Comparison of ENCODE assay signal across 20 cellular contexts in genomic region chr15:74895830-74896229, GRCh38. TPM values are rescaled to one million over a fixed set of nuclear protein-coding genes. Genes with fewer than 3 reads are reported as not detected.
DNase-seq lines count a peak whose midpoint lies in the region; ATAC-seq and TF ChIP-seq lines count a peak whose summit lies in the region.
"Had no signal": no experiment of that assay in that cellular context is flagged by ENCODE, and none has a peak within 500 bp of the region (broad histone marks: within the 10 kb centered on the region; RNA-seq: fewer than 3 reads in every experiment).

No MANE protein-coding gene starts in this region.

- H3K27me3 Mint-ChIP-seq in activated naive CD4-positive, alpha-beta T cell treated with anti-CD3 and anti-CD28 coated beads, Interleukin-2, amount 10 ng/mL, durations not matched to agents 7 days and 5 days: no peaks in the 10 kb centered on the region

- H3K4me1 ChIP-seq in HEK293 (ENCODE audit: control insufficient read depth, insufficient read depth, low read length): no peaks in the 10 kb centered on the region
- H3K4me1 ChIP-seq in mesendoderm (ENCODE audit: control insufficient read depth, low read depth, low read length): no peaks in the 10 kb centered on the region

- H3K27ac ChIP-seq in HEK293 (ENCODE audit: extremely low read depth, low read depth, low read length): no peak overlapping the region
- H3K27ac ChIP-seq in mesendoderm (ENCODE audit: low read depth, low read length): no peak overlapping the region
- H3K27ac ChIP-seq: BLaER1, HL-60 had no signal

- H3K9me3 Mint-ChIP-seq in activated naive CD4-positive, alpha-beta T cell treated with anti-CD3 and anti-CD28 coated beads, Interleukin-2, amount 10 ng/mL, durations not matched to agents 7 days and 5 days: no peaks in the 10 kb centered on the region

- H4K5ac ChIP-seq in mesendoderm (ENCODE audit: low read length): no peak overlapping the region

- H3K4ac ChIP-seq in mesendoderm (ENCODE audit: low read depth, low read length): no peak overlapping the region

- H3K36me3 ChIP-seq in HEK293 (ENCODE audit: control insufficient read depth in 2 of 2, insufficient read depth in 1 of 2, low read length in 2 of 2) (peaks cover 30 to 81% of the 10 kb centered on the region in 2 experiments; a peak in 2 of 3 replicates), mesendoderm (ENCODE audit: control insufficient read depth, insufficient read depth, low read length) (peaks cover 10% of the 10 kb centered on the region)

- H2AK5ac ChIP-seq in mesendoderm (ENCODE audit: low read length): no peak overlapping the region

- H2BK15ac ChIP-seq in mesendoderm (replicated peaks; ENCODE audit: low read depth): no peak overlapping the region

- peak overlapping the region; percentile 77 for H3K27ac Mint-ChIP-seq in activated naive CD4-positive, alpha-beta T cell treated with anti-CD3 and anti-CD28 coated beads, Interleukin-2, amount 10 ng/mL, durations not matched to agents 7 days and 5 days

- no peaks in the 10 kb centered on the region for H3K79me1 ChIP-seq in mesendoderm (ENCODE audit: low read length)

- peaks cover 49% of the 10 kb centered on the region for H3K4me1 Mint-ChIP-seq in activated naive CD4-positive, alpha-beta T cell treated with anti-CD3 and anti-CD28 coated beads, Interleukin-2, amount 10 ng/mL, durations not matched to agents 7 days and 5 days

- ATAC-seq in HG02759 (IDR thresholded peaks at IDR 0.05; ENCODE audit: unreplicated experiment): no peak

- H3K23ac ChIP-seq in mesendoderm (ENCODE audit: low read length): no peak overlapping the region

- peaks cover 63% of the 10 kb centered on the region for H3K36me3 Mint-ChIP-seq in activated naive CD4-positive, alpha-beta T cell treated with anti-CD3 and anti-CD28 coated beads, Interleukin-2, amount 10 ng/mL, durations not matched to agents 7 days and 5 days

- no peak overlapping the region for H3K4me3 ChIP-seq in HEK293 (ENCODE audit: low read depth, low read length)
- H3K4me3 ChIP-seq in mesendoderm (ENCODE audit: low read length): no peak overlapping the region
- H3K4me3 ChIP-seq: BLaER1 had no signal

- H3K4me2 ChIP-seq in mesendoderm (ENCODE audit: low read length): no peak overlapping the region
- H3K4me2 ChIP-seq: BLaER1 had no signal

- CTCF ChIA-PET in activated naive CD4-positive, alpha-beta T cell treated with anti-CD3 and anti-CD28 coated beads, Interleukin-2, amount 10 ng/mL, durations not matched to agents 7 days and 5 days (lab: Charles Lee): interaction anchor here (1.0 kb wide), 1 partner anchor 22 kb away, joined by 3 read pairs; no protein-coding TSS in a partner anchor
- CTCF ChIA-PET in HEK293 (lab: Yijun Ruan, JAX): interaction anchor here (1.5 to 7.7 kb wide), 2 partner anchors 7 to 108 kb away, joined by 5 to 57 read pairs; no protein-coding TSS in a partner anchor

- no peak for TF ChIP-seq CTCF in HEK293 (tag by site-specific recombination; IDR thresholded peaks at IDR 0.05)

- no peak overlapping the region for H3K56ac ChIP-seq in mesendoderm (ENCODE audit: low read length)

- no peaks in the 10 kb centered on the region for H3K27me3 ChIP-seq in mesendoderm (ENCODE audit: insufficient read depth, low read length, poor library complexity)
- H3K27me3 ChIP-seq: BLaER1 had no signal

- no peak overlapping the region for H3K4me3 Mint-ChIP-seq in activated naive CD4-positive, alpha-beta T cell treated with anti-CD3 and anti-CD28 coated beads, Interleukin-2, amount 10 ng/mL, durations not matched to agents 7 days and 5 days

- POLR2A ChIA-PET in HEK293 (lab: Yijun Ruan, JAX): interaction anchor here (0.8 to 4.4 kb wide), 5 partner anchors 11 to 77 kb away, joined by 3 to 36 read pairs (median 4); partner anchors contain the start of genes COX5A and FAM219B

- no peak for DNase-seq in activated naive CD4-positive, alpha-beta T cell treated with anti-CD3 and anti-CD28 coated beads, Interleukin-2, amount 10 ng/mL, durations not matched to agents 7 days and 5 days
- DNase-seq in activated naive CD4-positive, alpha-beta T cell treated with anti-CD3 and anti-CD28 coated beads, Interleukin-2, amount 50 U/mL, for 16 hours: no peak
- peak; percentile 65 for DNase-seq in myocyte (ENCODE audit: low read depth)
- no peak for DNase-seq in mesendoderm
- DNase-seq in CD1c-positive myeloid dendritic cell (ENCODE audit: extremely low spot score): no peak
- DNase-seq: COR-L47, DMS 273 treated with DMSO at 0.1 percent for 48 hours, DND-41, IMR-90, NCI-H1417, NCI-H187, NCI-H2227 treated with DMSO at 0.1 percent for 48 hours, NCI-H510A treated with DMSO at 0.1 percent for 48 hours, NCI-H82, OCI-M1, SHP77 had no signal

- no peaks in the 10 kb centered on the region for H3K79me2 ChIP-seq in mesendoderm (ENCODE audit: control insufficient read depth, insufficient read depth, low read length)

- H4K8ac ChIP-seq in mesendoderm (ENCODE audit: low read depth, low read length): no peak overlapping the region

- H3K9ac ChIP-seq in mesendoderm (ENCODE audit: low read length): no peak overlapping the region
- H3K9ac ChIP-seq: BLaER1 had no signal

- H2BK5ac ChIP-seq in mesendoderm (ENCODE audit: low read length): no peak overlapping the region

- H3K9me3 ChIP-seq in HEK293 (ENCODE audit: control insufficient read depth, insufficient read depth, low read depth, low read length): no peaks in the 10 kb centered on the region
- H3K9me3 ChIP-seq: BLaER1 had no signal

- no peak overlapping the region for H3K18ac ChIP-seq in mesendoderm (ENCODE audit: low read length)

- H2BK120ac ChIP-seq in mesendoderm (ENCODE audit: low read depth, low read length): no peak overlapping the region

- WGBS in mesendoderm (ENCODE audit: extremely low coverage, insufficient coverage, low lambda C conversion rate): no CpG with 5 or more reads among the region's 6 CpGs

TF ChIP-seq in HEK293, 187 proteins besides CTCF, POLR2A, EP300 and RAD21:
- 0 out of 2 replicates have a peak, but pooled peaks have one; percentile 24 for TF ChIP-seq ZBTB10 (tag by site-specific recombination; IDR thresholded peaks at IDR 0.05)
- no peak for TF ChIP-seq ZBTB48 (tag by site-specific recombination; IDR thresholded peaks at IDR 0.05)
- no peak for TF ChIP-seq ZNF423 (tag by site-specific recombination; IDR thresholded peaks at IDR 0.05)
TF ChIP-seq in HEK293: peak in this region for 1.

RNA-seq across cellular contexts. Expression of gene MPI, which starts 6.0 kb away (rescaled TPM):
- total RNA-seq in myocyte: 334 and 342 TPM in 2 replicates
- 90.3 TPM for polyA plus RNA-seq in myocyte (2012)
- 21.1 TPM for polyA plus RNA-seq in mesendoderm (2013, experiment 1 of 2)
- polyA plus RNA-seq in mesendoderm (2013, experiment 2 of 2): 20.1 TPM

RNA-seq across cellular contexts. Expression of gene FAM219B, which starts 10.8 kb away (rescaled TPM):
- total RNA-seq in myocyte: 111 and 113 TPM in 2 replicates
- 73.0 TPM for polyA plus RNA-seq in myocyte (2012)
- 24.2 TPM for polyA plus RNA-seq in mesendoderm (2013, experiment 1 of 2)
- polyA plus RNA-seq in mesendoderm (2013, experiment 2 of 2): 24.6 TPM

RNA-seq across cellular contexts. Expression of gene SCAMP2, which starts 22.7 kb away (rescaled TPM):
- 59.2 and 77.2 TPM in 2 replicates for total RNA-seq in myocyte
- 106 TPM for polyA plus RNA-seq in myocyte (2012)
- polyA plus RNA-seq in mesendoderm (2013, experiment 1 of 2): 36.0 TPM
- 32.5 TPM for polyA plus RNA-seq in mesendoderm (2013, experiment 2 of 2)

RNA-seq across cellular contexts. Expression of gene COX5A, which starts 42.0 kb away (rescaled TPM):
- 140 and 153 TPM in 2 replicates for total RNA-seq in myocyte
- 229 TPM for polyA plus RNA-seq in myocyte (2012)
- 353 TPM for polyA plus RNA-seq in mesendoderm (2013, experiment 1 of 2)
- polyA plus RNA-seq in mesendoderm (2013, experiment 2 of 2): 361 TPM

RNA-seq across cellular contexts. Expression of gene ULK3, which starts 52.9 kb away (rescaled TPM):
- 75.0 and 80.5 TPM in 2 replicates for total RNA-seq in myocyte
- 36.8 TPM for polyA plus RNA-seq in myocyte (2012)
- 13.7 TPM for polyA plus RNA-seq in mesendoderm (2013, experiment 1 of 2)
- 13.9 TPM for polyA plus RNA-seq in mesendoderm (2013, experiment 2 of 2)
